8 cellular contexts compared by ENCODE assay signal in genomic region chr11:124672531-124673215, GRCh38. TPM values are rescaled to one million over a fixed set of nuclear protein-coding genes. Genes with fewer than 3 reads are reported as not detected.
A peak's percentile ranks its signal among the peaks of the same experiment; 100 is the strongest.
DNase-seq lines count a peak whose midpoint lies in the region; ATAC-seq and TF ChIP-seq lines count a peak whose summit lies in the region.

No MANE protein-coding gene starts in this region.

- H3K27me3 ChIP-seq in SJSA1 (replicated peaks): no peaks in the 10 kb centered on the region
- no peaks in the 10 kb centered on the region for H3K27me3 ChIP-seq in esophagus (ENCODE audit: control insufficient read depth in 1 of 2, insufficient read depth in 2 of 2, low read length in 2 of 2)

- DNase-seq in GM12864 (ENCODE audit: low read depth) (no peak), SJSA1 (ENCODE audit: low read depth in 1 of 2, low spot score in 2 of 2) (no peak), progenitor cell of endocrine pancreas (ENCODE audit: low spot score, unreplicated experiment) (no peak), SIG-M5 (lab: John Stamatoyannopoulos, UW) (no peak), NCI-H524 (lab: John Stamatoyannopoulos, UW) (no peak)
- DNase-seq in effector CD8-positive, alpha-beta T cell (lab: John Stamatoyannopoulos, UW): no peak

- no peak overlapping the region for H3K27ac ChIP-seq in SJSA1
- H3K27ac ChIP-seq in esophagus (ENCODE audit: low read depth in 2 of 2, low read length in 1 of 2): peak overlapping the region; percentile 81 to 90

- no peak for ATAC-seq in GM18519 (IDR thresholded peaks at IDR 0.05; ENCODE audit: low FRiP score, unreplicated experiment)

- H3K9me3 Mint-ChIP-seq in progenitor cell of endocrine pancreas (ENCODE audit: low read depth): no peaks in the 10 kb centered on the region

- H3K27ac Mint-ChIP-seq in progenitor cell of endocrine pancreas: peak overlapping the region; percentile 51

- H3K36me3 ChIP-seq in SJSA1 (no peaks in the 10 kb centered on the region), esophagus (ENCODE audit: control insufficient read depth in 2 of 2, insufficient read depth in 2 of 2, low read length in 1 of 2) (peaks cover 0 to 1% of the 10 kb centered on the region in 2 donors)

- no peaks in the 10 kb centered on the region for H3K9me3 ChIP-seq in SJSA1 (replicated peaks)
- no peaks in the 10 kb centered on the region for H3K9me3 ChIP-seq in esophagus (ENCODE audit: control insufficient read depth in 2 of 2, insufficient read depth in 1 of 2, low read depth in 1 of 2, low read length in 1 of 2)

- peaks cover 8% of the 10 kb centered on the region for H3K4me1 ChIP-seq in SJSA1 (replicated peaks)
- H3K4me1 ChIP-seq in esophagus (ENCODE audit: control insufficient read depth in 2 of 2, insufficient read depth in 2 of 2, low read length in 1 of 2): no peaks in the 10 kb centered on the region

- no peaks in the 10 kb centered on the region for H3K27me3 Mint-ChIP-seq in progenitor cell of endocrine pancreas

- peak overlapping the region; percentile 90 for H3K4me3 Mint-ChIP-seq in progenitor cell of endocrine pancreas (ENCODE audit: low read depth)

- TF ChIP-seq CTCF in GM12864 (IDR thresholded peaks at IDR 0.05; ENCODE audit: low read depth, low read length, missing control alignments) (no peak), progenitor cell of endocrine pancreas (IDR thresholded peaks at IDR 0.05; ENCODE audit: unreplicated experiment) (no peak)

- H3K4me1 Mint-ChIP-seq in progenitor cell of endocrine pancreas (ENCODE audit: low read depth): peaks cover 6% of the 10 kb centered on the region

- 53 to 58% methylated on average over 7 of the region's 7 CpGs for WGBS in esophagus, 2 donors

- H3K36me3 Mint-ChIP-seq in progenitor cell of endocrine pancreas (ENCODE audit: insufficient read depth): no peaks in the 10 kb centered on the region

- peak overlapping the region; percentile 89 for H3K4me3 ChIP-seq in GM12864 (ENCODE audit: low read depth, low read length)
- H3K4me3 ChIP-seq in SJSA1: peak overlapping the region; percentile 54
- peak overlapping the region; percentile 80 to 93 for H3K4me3 ChIP-seq in esophagus (ENCODE audit: low read depth in 1 of 2, low read length in 2 of 2)

RNA-seq across cellular contexts. Expression of gene SIAE, which starts 0.9 kb away (rescaled TPM):
- 2.8 and 4.7 TPM in 2 replicates for total RNA-seq in SJSA1 (2014; rRNA removed; shearing (Covaris generic))
- polyA plus RNA-seq in esophagus: 10 to 100 TPM in 1 of 2 donors, 1 to 10 TPM in 1; 9.0 to 11.6 TPM
- 7.9 and 8.7 TPM in 2 replicates for total RNA-seq in progenitor cell of endocrine pancreas

RNA-seq across cellular contexts. Expression of gene SPA17, which starts 1.0 kb away (rescaled TPM):
- total RNA-seq in SJSA1 (2014; rRNA removed; shearing (Covaris generic)): 2.6 and 5.5 TPM in 2 replicates
- polyA plus RNA-seq in esophagus: 1 to 10 TPM; 7.1 to 7.8 TPM
- total RNA-seq in progenitor cell of endocrine pancreas: 12.0 and 13.6 TPM in 2 replicates

RNA-seq across cellular contexts. Expression of gene TBRG1, which starts 50.0 kb away (rescaled TPM):
- total RNA-seq in SJSA1 (2014; rRNA removed; shearing (Covaris generic)): 12.4 and 13.5 TPM in 2 replicates
- 10 to 100 TPM; 16.5 to 16.9 TPM for polyA plus RNA-seq in esophagus
- total RNA-seq in progenitor cell of endocrine pancreas: 31.1 and 33.3 TPM in 2 replicates
